14 cellular contexts compared by ENCODE assay signal in the genomic region with DNA sequence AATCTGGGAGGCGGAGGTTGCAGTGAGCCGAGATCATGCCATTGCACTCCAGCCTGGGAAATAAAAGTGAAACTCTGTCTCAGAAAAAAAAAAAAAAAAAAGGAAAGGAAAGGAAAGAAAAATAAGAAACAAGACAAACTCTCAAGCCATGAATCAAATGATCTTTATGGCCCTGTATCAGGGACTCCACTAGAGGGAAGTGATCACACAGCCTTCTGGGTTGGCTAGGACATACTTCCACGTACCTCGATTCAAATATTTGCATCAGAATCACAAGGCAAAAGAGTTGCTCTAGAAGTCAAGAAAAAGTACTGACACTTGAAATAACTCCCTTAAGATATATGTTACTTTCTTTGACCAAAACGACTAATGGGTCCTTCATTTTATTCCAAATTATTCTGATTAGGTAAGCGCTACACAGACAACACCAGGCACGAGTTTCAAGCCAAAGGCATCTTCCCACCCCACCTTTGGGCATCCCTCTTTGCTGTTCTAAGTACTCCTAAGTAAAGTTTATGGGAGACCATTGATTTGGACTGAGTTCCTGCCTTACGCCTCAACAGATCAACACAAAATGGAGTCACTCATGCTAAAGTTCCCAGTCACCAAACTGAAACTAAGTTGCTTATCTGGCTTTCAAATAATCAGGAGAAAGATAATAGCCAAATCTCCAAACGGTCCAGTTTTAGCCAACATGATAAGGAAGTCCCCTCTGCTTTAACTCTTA.
DNase-seq lines count a peak whose midpoint lies in the region; ATAC-seq and TF ChIP-seq lines count a peak whose summit lies in the region.
"Had no signal": no experiment of that assay in that cellular context is flagged by ENCODE, and none has a peak within 500 bp of the region (broad histone marks: within the 10 kb centered on the region; RNA-seq: fewer than 3 reads in every experiment).

No MANE protein-coding gene starts in this region.

- no peaks in the 10 kb centered on the region for H3K27me3 ChIP-seq in GM06990 (replicated peaks; ENCODE audit: control insufficient read depth, insufficient read depth, low read length)
- H3K27me3 ChIP-seq: SJSA1, transverse colon had no signal

- TF ChIP-seq CTCF in GM06990 (IDR thresholded peaks at IDR 0.05; ENCODE audit: insufficient read depth, low read length, poor library complexity, severe bottlenecking) (peak; percentile 33), mucosa of descending colon (IDR thresholded peaks at IDR 0.05) (no peak)

- H3K27ac Mint-ChIP-seq in activated T-helper 1 cell treated with anti-CD3 and anti-CD28 coated beads, Interleukin-12 subunit alpha, Interleukin-12 subunit beta, Interleukin-2, Interleukin-4 antibody, amounts not matched to agents 30 ng/mL and 10 ng/mL and 1 ng/mL, durations not matched to agents 14 hours and 24 hours and 36 hours = no peak overlapping the region
- H3K27ac Mint-ChIP-seq: activated naive CD4-positive, alpha-beta T cell treated with anti-CD3 and anti-CD28 coated beads, Interleukin-2, amount 50 U/mL, for 24 hours had no signal

- H3K36me3 ChIP-seq in GM06990 (ENCODE audit: control insufficient read depth, insufficient read depth, low read length) = no peaks in the 10 kb centered on the region
- no peaks in the 10 kb centered on the region for H3K36me3 ChIP-seq in mucosa of descending colon (ENCODE audit: low read depth)
- H3K36me3 ChIP-seq: SJSA1, transverse colon had no signal

- H3K27me3 Mint-ChIP-seq in activated T-helper 1 cell treated with anti-CD3 and anti-CD28 coated beads, Interleukin-12 subunit alpha, Interleukin-12 subunit beta, Interleukin-2, Interleukin-4 antibody, amounts not matched to agents 30 ng/mL and 10 ng/mL and 1 ng/mL, durations not matched to agents 14 hours and 24 hours and 36 hours (ENCODE audit: insufficient read depth) = no peaks in the 10 kb centered on the region

- no peaks in the 10 kb centered on the region for H3K4me1 ChIP-seq in mucosa of descending colon (ENCODE audit: low read depth)
- H3K4me1 ChIP-seq: SJSA1, transverse colon had no signal

- H3K4me3 ChIP-seq in GM06990 (replicated peaks; ENCODE audit: low read depth, low read length) (no peak overlapping the region), mucosa of descending colon (no peak overlapping the region)
- H3K4me3 ChIP-seq: SJSA1, transverse colon had no signal

- no peaks in the 10 kb centered on the region for H3K9me3 Mint-ChIP-seq in activated T-helper 1 cell treated with anti-CD3 and anti-CD28 coated beads, Interleukin-12 subunit alpha, Interleukin-12 subunit beta, Interleukin-2, Interleukin-4 antibody, amounts not matched to agents 30 ng/mL and 10 ng/mL and 1 ng/mL, durations not matched to agents 14 hours and 24 hours and 36 hours
- H3K9me3 Mint-ChIP-seq: activated naive CD4-positive, alpha-beta T cell treated with anti-CD3 and anti-CD28 coated beads, Interleukin-2, amount 50 U/mL, for 24 hours had no signal

- ATAC-seq in HG03432 (IDR thresholded peaks at IDR 0.05; ENCODE audit: unreplicated experiment) = peak; percentile 58
- ATAC-seq in mucosa of descending colon = peak; percentile 57
- no peak for ATAC-seq in GM19463 (IDR thresholded peaks at IDR 0.05; ENCODE audit: unreplicated experiment)

- H3K4me1 Mint-ChIP-seq in activated T-helper 1 cell treated with anti-CD3 and anti-CD28 coated beads, Interleukin-12 subunit alpha, Interleukin-12 subunit beta, Interleukin-2, Interleukin-4 antibody, amounts not matched to agents 30 ng/mL and 10 ng/mL and 1 ng/mL, durations not matched to agents 14 hours and 24 hours and 36 hours (ENCODE audit: low read depth) = peaks cover 9% of the 10 kb centered on the region
- H3K4me1 Mint-ChIP-seq: activated naive CD4-positive, alpha-beta T cell treated with anti-CD3 and anti-CD28 coated beads, Interleukin-2, amount 50 U/mL, for 24 hours had no signal

- no peak for DNase-seq in GM06990 (ENCODE audit: extremely low read depth, insufficient read length)
- peak; percentile 3 for DNase-seq in amniotic epithelial cell (ENCODE audit: low read depth)
- no peak for DNase-seq in mucosa of descending colon
- no peak for DNase-seq in Ammon's horn (ENCODE audit: low spot score)
- no peak for DNase-seq in activated T-helper 1 cell treated with anti-CD3 and anti-CD28 coated beads, Interleukin-12 subunit alpha, Interleukin-12 subunit beta, Interleukin-2, Interleukin-4 antibody, amounts not matched to agents 30 ng/mL and 10 ng/mL and 1 ng/mL, durations not matched to agents 14 hours and 24 hours and 36 hours (ENCODE audit: low spot score)
- DNase-seq: central memory CD4-positive, alpha-beta T cell; EL; NCI-H2081 treated with DMSO at 0.1 percent for 48 hours; stimulated activated CD4-positive, alpha-beta T cell treated with anti-CD3 and anti-CD28 coated beads, Interleukin-2, amount 100 ng/mL, for 24 hours; transverse colon had no signal

- H3K36me3 Mint-ChIP-seq in activated T-helper 1 cell treated with anti-CD3 and anti-CD28 coated beads, Interleukin-12 subunit alpha, Interleukin-12 subunit beta, Interleukin-2, Interleukin-4 antibody, amounts not matched to agents 30 ng/mL and 10 ng/mL and 1 ng/mL, durations not matched to agents 14 hours and 24 hours and 36 hours (ENCODE audit: low read depth) = no peaks in the 10 kb centered on the region
- H3K36me3 Mint-ChIP-seq: activated naive CD4-positive, alpha-beta T cell treated with anti-CD3 and anti-CD28 coated beads, Interleukin-2, amount 50 U/mL, for 24 hours had no signal

- H3K4me3 Mint-ChIP-seq in activated T-helper 1 cell treated with anti-CD3 and anti-CD28 coated beads, Interleukin-12 subunit alpha, Interleukin-12 subunit beta, Interleukin-2, Interleukin-4 antibody, amounts not matched to agents 30 ng/mL and 10 ng/mL and 1 ng/mL, durations not matched to agents 14 hours and 24 hours and 36 hours = no peak overlapping the region
- H3K4me3 Mint-ChIP-seq: activated naive CD4-positive, alpha-beta T cell treated with anti-CD3 and anti-CD28 coated beads, Interleukin-2, amount 50 U/mL, for 24 hours had no signal

- intact Hi-C loops in mucosa of descending colon (cut with DNase I, micrococcal nuclease) = no loop called here
- intact Hi-C loops in activated T-helper 1 cell treated with anti-CD3 and anti-CD28 coated beads, Interleukin-12 subunit alpha, Interleukin-12 subunit beta, Interleukin-2, Interleukin-4 antibody, amounts not matched to agents 30 ng/mL and 10 ng/mL and 1 ng/mL, durations not matched to agents 14 hours and 24 hours and 36 hours (cut with micrococcal nuclease) = no loop called here

- H3K9me3 ChIP-seq in mucosa of descending colon = no peaks in the 10 kb centered on the region
- H3K9me3 ChIP-seq: SJSA1, transverse colon had no signal
